ENCODE assay signal across 14 cellular contexts in genomic region chr6:42378536-42378935, GRCh38.
DNase-seq lines count a peak whose midpoint lies in the region; ATAC-seq and TF ChIP-seq lines count a peak whose summit lies in the region.
"Had no signal": no experiment of that assay in that cellular context is flagged by ENCODE, and none has a peak within 500 bp of the region (broad histone marks: within the 10 kb centered on the region; RNA-seq: fewer than 3 reads in every experiment).

No MANE protein-coding gene starts in this region.

- H3K4me3 Mint-ChIP-seq in activated naive CD4-positive, alpha-beta T cell treated with anti-CD3 and anti-CD28 coated beads for 36 hours, result no peak overlapping the region
- peak overlapping the region; percentile 49 for H3K4me3 Mint-ChIP-seq in activated naive CD8-positive, alpha-beta T cell
- H3K4me3 Mint-ChIP-seq in stimulated activated memory B cell treated with anti-CD40 and anti-IgM and Interleukin-4, amounts not matched to agents 10 μg/mL and 1 μg/mL and 100 μg/mL, for 72 hours, result peak overlapping the region; percentile 32

- intact Hi-C loops in activated naive CD4-positive, alpha-beta T cell treated with anti-CD3 and anti-CD28 coated beads for 36 hours (cut with micrococcal nuclease), result loop anchor here (1.0 to 2.0 kb wide), 2 partner anchors 12 to 38 kb away; no protein-coding TSS in a partner anchor
- intact Hi-C loops in right cardiac atrium (cut with DNase I), result no loop called here

- no peak for TF ChIP-seq CTCF in Peyer's patch (IDR thresholded peaks at IDR 0.05)

- WGBS in right cardiac atrium, result 78% methylated on average over 3 of the region's 3 CpGs

- no peak overlapping the region for H3K4me3 ChIP-seq in Peyer's patch
- H3K4me3 ChIP-seq in right cardiac atrium (ENCODE audit: low read length), result no peak overlapping the region
- H3K4me3 ChIP-seq: tibial nerve had no signal

- no peaks in the 10 kb centered on the region for H3K27me3 ChIP-seq in Peyer's patch
- no peaks in the 10 kb centered on the region for H3K27me3 ChIP-seq in right cardiac atrium (ENCODE audit: control insufficient read depth, insufficient read depth)
- H3K27me3 ChIP-seq: tibial nerve had no signal

- no peak for TF ChIP-seq POLR2A in Peyer's patch (IDR thresholded peaks at IDR 0.05)

- peak overlapping the region; percentile 47 for H3K27ac Mint-ChIP-seq in activated naive CD4-positive, alpha-beta T cell treated with anti-CD3 and anti-CD28 coated beads for 36 hours
- peak overlapping the region; percentile 91 for H3K27ac Mint-ChIP-seq in activated naive CD8-positive, alpha-beta T cell
- H3K27ac Mint-ChIP-seq in stimulated activated memory B cell treated with anti-CD40 and anti-IgM and Interleukin-4, amounts not matched to agents 10 μg/mL and 1 μg/mL and 100 μg/mL, for 72 hours, result peak overlapping the region; percentile 70
- H3K27ac Mint-ChIP-seq: progenitor cell of endocrine pancreas had no signal

- no peak for ATAC-seq in stimulated activated memory B cell treated with anti-CD40 and anti-IgM and Interleukin-4, amounts not matched to agents 10 μg/mL and 1 μg/mL and 100 μg/mL, for 72 hours
- ATAC-seq in right cardiac atrium, result no peak

- no peak for DNase-seq in activated naive CD4-positive, alpha-beta T cell treated with anti-CD3 and anti-CD28 coated beads for 36 hours
- no peak for DNase-seq in activated naive CD4-positive, alpha-beta T cell (lab: John Stamatoyannopoulos, UW)
- DNase-seq in NOMO-1 treated with dmso at 0.1 percent for 144 hours (lab: John Stamatoyannopoulos, UW; ENCODE audit: unreplicated experiment) (peak; percentile 59), islet precursor cell (no peak), Peyer's patch (no peak), right cardiac atrium (no peak)
- DNase-seq: caudate nucleus; DND-41; MM.1S; stimulated activated CD4-positive, alpha-beta T cell treated with anti-CD3 and anti-CD28 coated beads, Interleukin-12 subunit alpha, Interleukin-12 subunit beta, amount 100 ng/mL, for 4 hours had no signal

- H3K4me1 Mint-ChIP-seq in activated naive CD4-positive, alpha-beta T cell treated with anti-CD3 and anti-CD28 coated beads for 36 hours (ENCODE audit: low read depth), result peaks cover 50% of the 10 kb centered on the region
- H3K4me1 Mint-ChIP-seq in activated naive CD8-positive, alpha-beta T cell (ENCODE audit: low read depth), result peaks cover 72% of the 10 kb centered on the region
- H3K4me1 Mint-ChIP-seq in stimulated activated memory B cell treated with anti-CD40 and anti-IgM and Interleukin-4, amounts not matched to agents 10 μg/mL and 1 μg/mL and 100 μg/mL, for 72 hours, result peaks cover 75% of the 10 kb centered on the region

- H3K36me3 ChIP-seq in Peyer's patch, result no peaks in the 10 kb centered on the region
- H3K36me3 ChIP-seq: tibial nerve had no signal

- H3K9me3 ChIP-seq in Peyer's patch (no peaks in the 10 kb centered on the region), right cardiac atrium (ENCODE audit: control insufficient read depth, low read length) (no peaks in the 10 kb centered on the region)
- H3K9me3 ChIP-seq: tibial nerve had no signal

- CTCF ChIA-PET in activated naive CD4-positive, alpha-beta T cell treated with anti-CD3 and anti-CD28 coated beads for 36 hours (lab: Charles Lee), result interaction anchor here (0.7 to 2.2 kb wide), 3 partner anchors 11 to 62 kb away, joined by 3 to 9 read pairs (median 3); no protein-coding TSS in a partner anchor

- no peaks in the 10 kb centered on the region for H3K9me3 Mint-ChIP-seq in activated naive CD4-positive, alpha-beta T cell treated with anti-CD3 and anti-CD28 coated beads for 36 hours
- H3K9me3 Mint-ChIP-seq in activated naive CD8-positive, alpha-beta T cell (ENCODE audit: low read depth), result no peaks in the 10 kb centered on the region
- H3K9me3 Mint-ChIP-seq in stimulated activated memory B cell treated with anti-CD40 and anti-IgM and Interleukin-4, amounts not matched to agents 10 μg/mL and 1 μg/mL and 100 μg/mL, for 72 hours, result no peaks in the 10 kb centered on the region

- H3K4me1 ChIP-seq in Peyer's patch (peaks cover 0 to 12% (median 2%) of the 10 kb centered on the region in 4 donors), right cardiac atrium (ENCODE audit: control insufficient read depth, insufficient read depth, low read length) (peaks cover 5% of the 10 kb centered on the region)
- H3K4me1 ChIP-seq: tibial nerve had no signal

- H3K36me3 Mint-ChIP-seq in activated naive CD4-positive, alpha-beta T cell treated with anti-CD3 and anti-CD28 coated beads for 36 hours (ENCODE audit: low read depth), result no peaks in the 10 kb centered on the region
- H3K36me3 Mint-ChIP-seq in activated naive CD8-positive, alpha-beta T cell, result peaks cover 3% of the 10 kb centered on the region
- peaks cover 5% of the 10 kb centered on the region for H3K36me3 Mint-ChIP-seq in stimulated activated memory B cell treated with anti-CD40 and anti-IgM and Interleukin-4, amounts not matched to agents 10 μg/mL and 1 μg/mL and 100 μg/mL, for 72 hours

- H3K27ac ChIP-seq in Peyer's patch (no peak overlapping the region), right cardiac atrium (ENCODE audit: low read length) (no peak overlapping the region)
- H3K27ac ChIP-seq: tibial nerve had no signal

- no peaks in the 10 kb centered on the region for H3K27me3 Mint-ChIP-seq in activated naive CD4-positive, alpha-beta T cell treated with anti-CD3 and anti-CD28 coated beads for 36 hours (ENCODE audit: low read depth)
- no peaks in the 10 kb centered on the region for H3K27me3 Mint-ChIP-seq in activated naive CD8-positive, alpha-beta T cell
- H3K27me3 Mint-ChIP-seq in stimulated activated memory B cell treated with anti-CD40 and anti-IgM and Interleukin-4, amounts not matched to agents 10 μg/mL and 1 μg/mL and 100 μg/mL, for 72 hours, result no peaks in the 10 kb centered on the region
- H3K27me3 Mint-ChIP-seq: progenitor cell of endocrine pancreas had no signal
